Comparison of ENCODE assay signal across 39 cellular contexts in the genomic region with DNA sequence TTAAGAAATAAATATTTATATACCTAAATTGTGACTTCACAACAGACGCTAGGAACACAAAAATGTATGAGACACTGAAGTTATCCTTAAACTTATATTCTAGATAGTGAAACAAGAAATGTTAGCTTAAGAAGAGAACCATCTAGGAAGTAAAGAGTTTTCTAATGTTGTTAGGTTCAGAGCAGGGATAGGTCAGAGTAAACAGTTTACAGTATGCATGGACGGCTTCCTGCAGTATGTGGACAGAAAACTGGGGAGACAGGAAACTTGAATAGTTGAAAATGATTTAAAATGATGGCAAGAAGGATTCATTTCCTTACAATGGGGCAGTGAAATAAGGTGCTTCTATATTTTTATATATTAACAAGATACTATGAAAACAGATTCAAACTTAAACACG.
"Had no signal": no experiment of that assay in that cellular context is flagged by ENCODE, and none has a peak within 500 bp of the region (broad histone marks: within the 10 kb centered on the region; RNA-seq: fewer than 3 reads in every experiment).

No MANE protein-coding gene starts in this region.

- H3K27me3 ChIP-seq: ascending aorta, cardiac muscle cell had no signal

- ATAC-seq: activated CD4-positive, alpha-beta T cell treated with anti-CD3 and anti-CD28 coated beads for 36 hours; activated CD4-positive, CD25-positive, alpha-beta regulatory T cell treated with anti-CD3 and anti-CD28 coated beads, Interleukin-2, amount 50 U/mL, for 24 hours; activated CD8-positive, alpha-beta memory T cell treated with anti-CD3 and anti-CD28 coated beads, Interleukin-2, amount 10 ng/mL, durations not matched to agents 7 days and 5 days; activated CD8-positive, alpha-beta T cell treated with anti-CD3 and anti-CD28 coated beads, Interleukin-2, amount 10 ng/mL, durations not matched to agents 7 days and 5 days; activated naive CD8-positive, alpha-beta T cell treated with anti-CD3 and anti-CD28 coated beads, Interleukin-2, amount 50 U/mL, for 24 hours had no signal

- H3K27ac ChIP-seq: ascending aorta, cardiac muscle cell, WERI-Rb-1 had no signal

- H3K4me1 Mint-ChIP-seq: activated CD4-positive, alpha-beta memory T cell treated with anti-CD3 and anti-CD28 coated beads, Interleukin-2, amount 10 ng/mL, durations not matched to agents 7 days and 5 days; activated CD4-positive, alpha-beta T cell treated with anti-CD3 and anti-CD28 coated beads for 36 hours; activated CD4-positive, alpha-beta T cell treated with anti-CD3 and anti-CD28 coated beads, Interleukin-2, amount 10 ng/mL, durations not matched to agents 7 days and 5 days; activated CD8-positive, alpha-beta memory T cell treated with anti-CD3 and anti-CD28 coated beads, Interleukin-2, amount 10 ng/mL, durations not matched to agents 7 days and 5 days; activated naive CD4-positive, alpha-beta T cell treated with anti-CD3 and anti-CD28 coated beads, Interleukin-2, amount 10 ng/mL, durations not matched to agents 7 days and 5 days; activated naive CD4-positive, alpha-beta T cell treated with anti-CD3 and anti-CD28 coated beads, Interleukin-2, amount 50 U/mL, for 24 hours; activated naive CD8-positive, alpha-beta T cell treated with anti-CD3 and anti-CD28 coated beads, Interleukin-2, amount 10 ng/mL, durations not matched to agents 7 days and 5 days; activated naive CD8-positive, alpha-beta T cell treated with anti-CD3 and anti-CD28 coated beads, Interleukin-2, amount 50 U/mL, for 24 hours; central memory CD8-positive, alpha-beta T cell had no signal

- DNase-seq: activated CD4-positive, alpha-beta memory T cell treated with anti-CD3 and anti-CD28 coated beads, Interleukin-2, amount 10 ng/mL, durations not matched to agents 7 days and 5 days; activated CD4-positive, alpha-beta T cell treated with anti-CD3 and anti-CD28 coated beads for 1 hour; activated CD4-positive, alpha-beta T cell treated with anti-CD3 and anti-CD28 coated beads for 36 hours; activated CD4-positive, alpha-beta T cell treated with anti-CD3 and anti-CD28 coated beads for 48 hours; activated CD4-positive, alpha-beta T cell treated with anti-CD3 and anti-CD28 coated beads, Interleukin-2, amount 10 ng/mL, durations not matched to agents 7 days and 5 days; activated CD4-positive, alpha-beta T cell treated with anti-CD3 and anti-CD28 coated beads, Interleukin-2, amount 50 U/mL, for 48 hours; activated CD4-positive, CD25-positive, alpha-beta regulatory T cell; activated CD8-positive, alpha-beta memory T cell treated with anti-CD3 and anti-CD28 coated beads for 24 hours; activated CD8-positive, alpha-beta memory T cell treated with anti-CD3 and anti-CD28 coated beads, Interleukin-2, amount 10 ng/mL, durations not matched to agents 7 days and 5 days; activated CD8-positive, alpha-beta memory T cell treated with anti-CD3 and anti-CD28 coated beads, Interleukin-2, amount 50 U/mL, for 48 hours; activated CD8-positive, alpha-beta T cell treated with anti-CD3 and anti-CD28 coated beads, Interleukin-2, amount 10 ng/mL, durations not matched to agents 7 days and 5 days; activated effector memory CD4-positive, alpha-beta T cell treated with Interleukin-2 at 50 U/mL for 16 hours; activated gamma-delta T cell; activated naive CD4-positive, alpha-beta T cell treated with anti-CD3 and anti-CD28 coated beads, Interleukin-2, amount 10 ng/mL, durations not matched to agents 7 days and 5 days; activated naive CD4-positive, alpha-beta T cell treated with Interleukin-2 at 50 U/mL for 16 hours; activated naive CD8-positive, alpha-beta T cell treated with anti-CD3 and anti-CD28 coated beads, Interleukin-2, amount 10 ng/mL, durations not matched to agents 7 days and 5 days; activated naive CD8-positive, alpha-beta T cell treated with anti-CD3 and anti-CD28 coated beads, Interleukin-2, amount 50 U/mL, for 24 hours; activated T-cell treated with anti-CD3 and anti-CD28 coated beads, Interleukin-2, amount 50 U/mL, for 24 hours; activated T-cell treated with anti-CD3 and anti-CD28 coated beads, Interleukin-2, amount 50 U/mL, for 48 hours; amygdala; anterior cingulate cortex; caudate nucleus; cerebellar nuclear complex; T-helper 2 cell; T-helper 9 cell; WERI-Rb-1 had no signal

- H3K27ac Mint-ChIP-seq: activated CD4-positive, alpha-beta memory T cell treated with anti-CD3 and anti-CD28 coated beads, Interleukin-2, amount 10 ng/mL, durations not matched to agents 7 days and 5 days; activated CD4-positive, alpha-beta T cell treated with anti-CD3 and anti-CD28 coated beads for 36 hours; activated CD4-positive, alpha-beta T cell treated with anti-CD3 and anti-CD28 coated beads, Interleukin-2, amount 10 ng/mL, durations not matched to agents 7 days and 5 days; activated CD8-positive, alpha-beta memory T cell treated with anti-CD3 and anti-CD28 coated beads, Interleukin-2, amount 10 ng/mL, durations not matched to agents 7 days and 5 days; activated CD8-positive, alpha-beta T cell treated with anti-CD3 and anti-CD28 coated beads, Interleukin-2, amount 10 ng/mL, durations not matched to agents 7 days and 5 days; activated naive CD4-positive, alpha-beta T cell treated with anti-CD3 and anti-CD28 coated beads, Interleukin-2, amount 10 ng/mL, durations not matched to agents 7 days and 5 days; activated naive CD4-positive, alpha-beta T cell treated with anti-CD3 and anti-CD28 coated beads, Interleukin-2, amount 50 U/mL, for 24 hours; activated naive CD8-positive, alpha-beta T cell; activated naive CD8-positive, alpha-beta T cell treated with anti-CD3 and anti-CD28 coated beads, Interleukin-2, amount 10 ng/mL, durations not matched to agents 7 days and 5 days; activated naive CD8-positive, alpha-beta T cell treated with anti-CD3 and anti-CD28 coated beads, Interleukin-2, amount 50 U/mL, for 24 hours; activated T-cell treated with anti-CD3 and anti-CD28 coated beads, Interleukin-2, amount 50 U/mL, for 24 hours; activated T-helper 2 cell treated with anti-CD3 and anti-CD28 coated beads, Interferon-gamma antibody, Interleukin-2, Interleukin-4, amounts not matched to agents 10 μg/mL and 5 μg/mL and 100 μg/mL, durations not matched to agents 14 hours and 24 hours and 36 hours; brain; T-helper 1 cell treated with Interleukin-12 subunit alpha and Interleukin-12 subunit beta and Interleukin-4 antibody, amounts not matched to agents 30 μg/mL and 1 μg/mL, for 36 hours; T-helper 2 cell treated with Interferon-gamma antibody and Interleukin-4, amounts not matched to agents 5 μg/mL and 100 μg/mL, for 36 hours had no signal

- H3K9me3 ChIP-seq: ascending aorta had no signal

- FAIRE-seq: bronchial epithelial cell, TTC549 had no signal

- H3K36me3 Mint-ChIP-seq: activated CD8-positive, alpha-beta memory T cell treated with anti-CD3 and anti-CD28 coated beads, Interleukin-2, amount 10 ng/mL, durations not matched to agents 7 days and 5 days; activated naive CD4-positive, alpha-beta T cell treated with anti-CD3 and anti-CD28 coated beads, Interleukin-2, amount 10 ng/mL, durations not matched to agents 7 days and 5 days; activated naive CD4-positive, alpha-beta T cell treated with anti-CD3 and anti-CD28 coated beads, Interleukin-2, amount 50 U/mL, for 24 hours; activated naive CD8-positive, alpha-beta T cell; activated naive CD8-positive, alpha-beta T cell treated with anti-CD3 and anti-CD28 coated beads, Interleukin-2, amount 10 ng/mL, durations not matched to agents 7 days and 5 days; WTC11 had no signal

- H3K4me3 Mint-ChIP-seq: activated CD4-positive, alpha-beta memory T cell treated with anti-CD3 and anti-CD28 coated beads, Interleukin-2, amount 10 ng/mL, durations not matched to agents 7 days and 5 days; activated CD4-positive, alpha-beta T cell treated with anti-CD3 and anti-CD28 coated beads for 36 hours; activated CD4-positive, alpha-beta T cell treated with anti-CD3 and anti-CD28 coated beads, Interleukin-2, amount 10 ng/mL, durations not matched to agents 7 days and 5 days; activated CD8-positive, alpha-beta memory T cell treated with anti-CD3 and anti-CD28 coated beads, Interleukin-2, amount 10 ng/mL, durations not matched to agents 7 days and 5 days; activated CD8-positive, alpha-beta T cell treated with anti-CD3 and anti-CD28 coated beads, Interleukin-2, amount 10 ng/mL, durations not matched to agents 7 days and 5 days; activated naive CD4-positive, alpha-beta T cell treated with anti-CD3 and anti-CD28 coated beads, Interleukin-2, amount 10 ng/mL, durations not matched to agents 7 days and 5 days; activated naive CD4-positive, alpha-beta T cell treated with anti-CD3 and anti-CD28 coated beads, Interleukin-2, amount 50 U/mL, for 24 hours; activated naive CD8-positive, alpha-beta T cell; activated naive CD8-positive, alpha-beta T cell treated with anti-CD3 and anti-CD28 coated beads, Interleukin-2, amount 10 ng/mL, durations not matched to agents 7 days and 5 days; activated naive CD8-positive, alpha-beta T cell treated with anti-CD3 and anti-CD28 coated beads, Interleukin-2, amount 50 U/mL, for 24 hours; activated T-cell treated with anti-CD3 and anti-CD28 coated beads, Interleukin-2, amount 50 U/mL, for 24 hours; brain; central memory CD8-positive, alpha-beta T cell; T-helper 1 cell treated with Interleukin-12 subunit alpha and Interleukin-12 subunit beta and Interleukin-4 antibody, amounts not matched to agents 30 μg/mL and 1 μg/mL, for 36 hours; T-helper 2 cell treated with Interferon-gamma antibody and Interleukin-4, amounts not matched to agents 5 μg/mL and 100 μg/mL, for 36 hours had no signal

- H3K36me3 ChIP-seq: ascending aorta, cardiac muscle cell, WERI-Rb-1 had no signal

- H3K27me3 Mint-ChIP-seq: activated CD4-positive, alpha-beta memory T cell treated with anti-CD3 and anti-CD28 coated beads, Interleukin-2, amount 10 ng/mL, durations not matched to agents 7 days and 5 days; activated CD4-positive, alpha-beta T cell treated with anti-CD3 and anti-CD28 coated beads, Interleukin-2, amount 10 ng/mL, durations not matched to agents 7 days and 5 days; activated CD8-positive, alpha-beta memory T cell treated with anti-CD3 and anti-CD28 coated beads, Interleukin-2, amount 10 ng/mL, durations not matched to agents 7 days and 5 days; activated naive CD4-positive, alpha-beta T cell treated with anti-CD3 and anti-CD28 coated beads, Interleukin-2, amount 10 ng/mL, durations not matched to agents 7 days and 5 days; activated naive CD8-positive, alpha-beta T cell treated with anti-CD3 and anti-CD28 coated beads, Interleukin-2, amount 10 ng/mL, durations not matched to agents 7 days and 5 days; activated naive CD8-positive, alpha-beta T cell treated with anti-CD3 and anti-CD28 coated beads, Interleukin-2, amount 50 U/mL, for 24 hours; activated T-cell treated with anti-CD3 and anti-CD28 coated beads, Interleukin-2, amount 50 U/mL, for 24 hours; brain; central memory CD8-positive, alpha-beta T cell had no signal

- H3K4me3 ChIP-seq: ascending aorta, cardiac muscle cell had no signal

- H3K9me3 Mint-ChIP-seq: activated CD4-positive, alpha-beta memory T cell treated with anti-CD3 and anti-CD28 coated beads, Interleukin-2, amount 10 ng/mL, durations not matched to agents 7 days and 5 days; activated CD4-positive, alpha-beta T cell treated with anti-CD3 and anti-CD28 coated beads, Interleukin-2, amount 10 ng/mL, durations not matched to agents 7 days and 5 days; activated naive CD4-positive, alpha-beta T cell treated with anti-CD3 and anti-CD28 coated beads, Interleukin-2, amount 10 ng/mL, durations not matched to agents 7 days and 5 days; activated naive CD8-positive, alpha-beta T cell treated with anti-CD3 and anti-CD28 coated beads, Interleukin-2, amount 10 ng/mL, durations not matched to agents 7 days and 5 days; activated T-cell treated with anti-CD3 and anti-CD28 coated beads, Interleukin-2, amount 50 U/mL, for 24 hours; activated T-helper 2 cell treated with anti-CD3 and anti-CD28 coated beads, Interferon-gamma antibody, Interleukin-2, Interleukin-4, amounts not matched to agents 10 μg/mL and 5 μg/mL and 100 μg/mL, durations not matched to agents 14 hours and 24 hours and 36 hours; brain; T-helper 1 cell treated with Interleukin-12 subunit alpha and Interleukin-12 subunit beta and Interleukin-4 antibody, amounts not matched to agents 30 μg/mL and 1 μg/mL, for 36 hours; T-helper 2 cell treated with Interferon-gamma antibody and Interleukin-4, amounts not matched to agents 5 μg/mL and 100 μg/mL, for 36 hours; WTC11 had no signal
